Comparison of ENCODE assay signal across 12 cellular contexts in the genomic region with DNA sequence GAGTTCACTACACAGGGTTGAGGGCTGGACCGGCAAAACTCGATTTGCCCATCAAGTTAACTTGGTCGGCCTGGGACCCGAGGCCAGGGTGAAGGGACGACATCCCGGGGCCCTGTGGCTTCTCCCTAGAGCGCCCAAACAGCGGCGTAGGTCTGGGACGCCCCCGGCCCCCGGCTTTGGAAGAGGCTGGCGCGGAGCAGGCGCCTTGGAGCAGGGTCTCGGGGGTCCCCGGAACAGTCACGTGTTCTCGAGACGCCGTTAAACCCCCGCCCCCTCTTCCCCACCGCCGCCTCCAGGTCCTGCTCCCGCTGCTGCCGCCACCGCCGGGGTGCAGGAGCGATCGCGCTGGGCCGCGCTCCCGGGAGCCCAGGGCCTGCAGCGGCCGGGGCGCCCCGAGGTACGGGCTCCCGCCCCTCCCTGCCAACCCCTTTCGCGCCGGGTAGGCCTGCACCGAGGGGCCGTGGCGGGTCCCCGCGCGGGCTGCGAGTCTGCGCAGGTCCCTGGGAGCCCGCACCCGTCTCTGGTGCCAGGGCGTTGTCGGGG. TPM values are rescaled to one million over a fixed set of nuclear protein-coding genes. Genes with fewer than 3 reads are reported as not detected.
DNase-seq lines count a peak whose midpoint lies in the region; TF ChIP-seq lines count a peak whose summit lies in the region.
"Had no signal": no experiment of that assay in that cellular context is flagged by ENCODE, and none has a peak within 500 bp of the region (broad histone marks: within the 10 kb centered on the region; RNA-seq: fewer than 3 reads in every experiment).

TSS of gene NPY5R (plus strand) at position 289 of the 543 bp plus-strand sequence. CDS start 6,382 bp downstream, outside the sequence.

- peak within 1 kb of the TSS; percentile 15 for H3K4me3 ChIP-seq in choroid plexus epithelial cell (ENCODE audit: low read depth, low read length)
- H3K4me3 ChIP-seq in skeletal muscle cell (ENCODE audit: low read depth, low read length), result peak within 1 kb of the TSS; percentile 24

- H3K23ac ChIP-seq in H9 (ENCODE audit: insufficient read length, low read depth, low read length), result no peak within 1 kb of the TSS

- no peak within 1 kb of the TSS for H3K56ac ChIP-seq in H9 (ENCODE audit: insufficient read length, low read depth, low read length)

- TF ChIP-seq CTCF in H9 (conservative IDR thresholded peaks at IDR 0.05) (no peak), choroid plexus epithelial cell (conservative IDR thresholded peaks at IDR 0.05; ENCODE audit: low read depth, low read length) (no peak)

- H3K4me1 Mint-ChIP-seq in H9, result peaks cover 12 to 14% of the 10 kb centered on the region in 2 experiments
- H3K4me1 Mint-ChIP-seq: central memory CD8-positive, alpha-beta T cell had no signal

- peak within 1 kb of the TSS; percentile 86 to 94 for H3K4me3 Mint-ChIP-seq in H9
- H3K4me3 Mint-ChIP-seq: central memory CD8-positive, alpha-beta T cell; naive thymus-derived CD8-positive, alpha-beta T cell had no signal

- no peak within 1 kb of the TSS for H4K5ac ChIP-seq in H9 (ENCODE audit: insufficient read length, low read depth, low read length)

- no peaks in the 10 kb centered on the region for H4K20me1 ChIP-seq in H9 (ENCODE audit: control insufficient read depth, insufficient read depth, insufficient read length)

- no peak within 1 kb of the TSS for H2BK12ac ChIP-seq in H9 (ENCODE audit: insufficient read length, low read depth, low read length)

- no peaks in the 10 kb centered on the region for H3K36me3 Mint-ChIP-seq in H9 (ENCODE audit: insufficient read depth in 1 of 3, low read depth in 3 of 3)
- H3K36me3 Mint-ChIP-seq: naive thymus-derived CD8-positive, alpha-beta T cell had no signal

- H3K27me3 Mint-ChIP-seq in H9 (ENCODE audit: low read depth), result peaks cover 40% of the 10 kb centered on the region

- H3K79me2 ChIP-seq in H9 (ENCODE audit: insufficient read depth, low read length), result no peaks in the 10 kb centered on the region

- H3K14ac ChIP-seq in H9 (ENCODE audit: insufficient read depth, low read length), result no peak within 1 kb of the TSS

- H3K4me1 ChIP-seq in H9 (ENCODE audit: insufficient read depth, low read length), result no peaks in the 10 kb centered on the region; the same call in 1 of the 2 replicates

- H4K8ac ChIP-seq in H9 (replicated peaks; ENCODE audit: insufficient read length, low read depth, low read length), result no peak within 1 kb of the TSS

- H3K4ac ChIP-seq in H9 (ENCODE audit: low read depth, low read length), result no peak within 1 kb of the TSS

- no peak within 1 kb of the TSS for H2BK120ac ChIP-seq in H9 (ENCODE audit: low read depth, low read length, poor library complexity, severe bottlenecking)

- H2BK5ac ChIP-seq in H9 (ENCODE audit: insufficient read length, low read length), result no peak within 1 kb of the TSS

- H2BK15ac ChIP-seq in H9 (ENCODE audit: low read depth, low read length), result no peak within 1 kb of the TSS

- H3K79me1 ChIP-seq in H9 (ENCODE audit: insufficient read depth, low read depth, low read length, poor library complexity, severe bottlenecking), result no peaks in the 10 kb centered on the region

- no peak within 1 kb of the TSS for H4K91ac ChIP-seq in H9 (ENCODE audit: insufficient read length, low read depth, low read length)

- no peak within 1 kb of the TSS; a peak in 1 of 7 replicates for H3K27ac Mint-ChIP-seq in H9

- no peak within 1 kb of the TSS for H2AK5ac ChIP-seq in H9 (ENCODE audit: insufficient read length, low read length)

- H2BK20ac ChIP-seq in H9 (ENCODE audit: low read depth, low read length, poor library complexity, severe bottlenecking), result no peak within 1 kb of the TSS

- no peaks in the 10 kb centered on the region; a peak in 1 of 5 replicates for H3K9me3 Mint-ChIP-seq in H9
- H3K9me3 Mint-ChIP-seq: central memory CD8-positive, alpha-beta T cell had no signal

- peak within 1 kb of the TSS; percentile 43 for H3K9ac ChIP-seq in H9 (ENCODE audit: extremely low read depth, insufficient read length, low read length)

- no peak within 1 kb of the TSS for H3T11ph ChIP-seq in H9 (ENCODE audit: low read length)

- DNase-seq in H9 (peak; percentile 51), choroid plexus epithelial cell (ENCODE audit: low read depth) (no peak), skeletal muscle cell (ENCODE audit: low read depth) (no peak), activated gamma-delta T cell treated with Interleukin-2 at 50 U/mL for 16 hours (no peak), NCI-H2081 (lab: John Stamatoyannopoulos, UW) (no peak)
- no peak for DNase-seq in stimulated activated CD4-positive, alpha-beta T cell treated with anti-CD3 and anti-CD28 coated beads, Interleukin-2, amount 100 ng/mL, for 24 hours
- DNase-seq in stimulated activated CD8-positive, alpha-beta memory T cell treated with anti-CD3 and anti-CD28 coated beads, Interleukin-4, amount 100 ng/mL, for 48 hours, result no peak
- DNase-seq: activated CD4-positive, alpha-beta T cell treated with anti-CD3 and anti-CD28 coated beads for 1 hour; NCI-H510A treated with DMSO at 0.1 percent for 48 hours had no signal

- peak within 1 kb of the TSS; percentile 80 for H3K4me2 ChIP-seq in H9 (ENCODE audit: insufficient read depth, insufficient read length, low read length)

- H3K27me3 ChIP-seq in H9 (ENCODE audit: insufficient read depth, low read length), result peaks cover 3% of the 10 kb centered on the region; the same call in 1 of the 2 replicates
- H3K27me3 ChIP-seq in layer of hippocampus (ENCODE audit: control insufficient read depth, insufficient read depth, low read length), result peaks cover 7% of the 10 kb centered on the region

- no peak within 1 kb of the TSS for H3K27ac ChIP-seq in H9 (ENCODE audit: insufficient read length, low read depth, low read length)
- H3K27ac ChIP-seq in layer of hippocampus (ENCODE audit: low read depth, low read length), result peak within 1 kb of the TSS; percentile 46

- no peaks in the 10 kb centered on the region for H3K9me3 ChIP-seq in H9 (ENCODE audit: control insufficient read depth, low read depth, low read length)

- H3K23me2 ChIP-seq in H9 (ENCODE audit: insufficient read length, low read depth, low read length, poor library complexity, severe bottlenecking), result peaks cover 15% of the 10 kb centered on the region

- H2AFZ ChIP-seq in H9 (ENCODE audit: low read length), result peak within 1 kb of the TSS; percentile 18

- H3K18ac ChIP-seq in H9 (ENCODE audit: insufficient read length, low read depth, low read length), result no peak within 1 kb of the TSS

- WGBS in H9 (ENCODE audit: extremely low coverage, insufficient read length, low lambda C conversion rate), result no CpG with 5 or more reads among the region's 55 CpGs

RNA-seq across cellular contexts. Expression of gene NPY5R, which starts in this region (rescaled TPM):
- total RNA-seq in H9 (2021), result 4.2 and 5.7 TPM in 2 replicates
- total RNA-seq: naive thymus-derived CD8-positive, alpha-beta T cell had no signal
